8 cellular contexts compared by ENCODE assay signal in genomic region chr7:76302299-76303056, GRCh38. TPM values are rescaled to one million over a fixed set of nuclear protein-coding genes. Genes with fewer than 3 reads are reported as not detected.
DNase-seq lines count a peak whose midpoint lies in the region; ATAC-seq, FAIRE-seq and TF ChIP-seq lines count a peak whose summit lies in the region.

Gene HSPB1, plus strand, starts transcription at chr7:76302673. Its CDS starts 40 bp downstream, at chr7:76302713.

- no peaks in the 10 kb centered on the region for H3K9me3 ChIP-seq in fibroblast of lung (ENCODE audit: control insufficient read depth, insufficient read depth, low read depth, low read length)

- H3K4me1 Mint-ChIP-seq in activated T-helper 2 cell treated with anti-CD3 and anti-CD28 coated beads, Interferon-gamma antibody, Interleukin-2, Interleukin-4, amounts not matched to agents 10 μg/mL and 5 μg/mL and 100 μg/mL, durations not matched to agents 14 hours and 24 hours and 36 hours (ENCODE audit: low read depth), result peaks cover 16% of the 10 kb centered on the region

- H3K9me3 Mint-ChIP-seq in activated T-helper 2 cell treated with anti-CD3 and anti-CD28 coated beads, Interferon-gamma antibody, Interleukin-2, Interleukin-4, amounts not matched to agents 10 μg/mL and 5 μg/mL and 100 μg/mL, durations not matched to agents 14 hours and 24 hours and 36 hours, result no peaks in the 10 kb centered on the region

- ATAC-seq in GM19468 (IDR thresholded peaks at IDR 0.05; ENCODE audit: extremely low read depth, unreplicated experiment), result peak; percentile 42

- peak within 1 kb of the TSS; percentile 73 for H3K27ac ChIP-seq in fibroblast of lung (ENCODE audit: insufficient read depth, low read length)
- peak within 1 kb of the TSS; percentile 91 for H3K27ac ChIP-seq in substantia nigra (ENCODE audit: low read depth, low read length, poor library complexity, severe bottlenecking)

- DNase-seq in CD1c-positive myeloid dendritic cell (ENCODE audit: extremely low spot score) (peak; percentile 83), RCC 7860 (ENCODE audit: low spot score) (peak; percentile 93), fibroblast of lung (ENCODE audit: low read depth in 2 of 2) (peak; percentile 89), myocyte (ENCODE audit: low read depth) (peak; percentile 99), substantia nigra (lab: John Stamatoyannopoulos, UW) (peak in 48 of 49 donors; percentile 24 to 99 (median 71))
- peak; percentile 54 for DNase-seq in activated T-helper 2 cell treated with anti-CD3 and anti-CD28 coated beads, Interferon-gamma antibody, Interleukin-2, Interleukin-4, amounts not matched to agents 10 μg/mL and 5 μg/mL and 100 μg/mL, durations not matched to agents 14 hours and 24 hours and 36 hours (ENCODE audit: low spot score)

- H3K4me3 Mint-ChIP-seq in activated T-helper 2 cell treated with anti-CD3 and anti-CD28 coated beads, Interferon-gamma antibody, Interleukin-2, Interleukin-4, amounts not matched to agents 10 μg/mL and 5 μg/mL and 100 μg/mL, durations not matched to agents 14 hours and 24 hours and 36 hours (ENCODE audit: low read depth), result peak within 1 kb of the TSS; percentile 88

- no peak for TF ChIP-seq RAD21 in Ishikawa (IDR thresholded peaks at IDR 0.05; ENCODE audit: low read depth)

- peak within 1 kb of the TSS; percentile 79 for H3K27ac Mint-ChIP-seq in activated T-helper 2 cell treated with anti-CD3 and anti-CD28 coated beads, Interferon-gamma antibody, Interleukin-2, Interleukin-4, amounts not matched to agents 10 μg/mL and 5 μg/mL and 100 μg/mL, durations not matched to agents 14 hours and 24 hours and 36 hours

- peaks cover 3% of the 10 kb centered on the region for H3K27me3 Mint-ChIP-seq in activated T-helper 2 cell treated with anti-CD3 and anti-CD28 coated beads, Interferon-gamma antibody, Interleukin-2, Interleukin-4, amounts not matched to agents 10 μg/mL and 5 μg/mL and 100 μg/mL, durations not matched to agents 14 hours and 24 hours and 36 hours (ENCODE audit: low read depth)

- peak within 1 kb of the TSS; percentile 60 to 97 (median 71) for H3K4me3 ChIP-seq in fibroblast of lung (replicated peaks in 1 of 4; ENCODE audit: control extremely low read depth in 1 of 4, insufficient read depth in 1 of 4, low read depth in 3 of 4, low read length in 4 of 4)

- H2AFZ ChIP-seq in fibroblast of lung (ENCODE audit: low read length), result peak within 1 kb of the TSS; percentile 94

- TF ChIP-seq EP300 in Ishikawa (IDR thresholded peaks at IDR 0.05; ENCODE audit: borderline replicate concordance), result no peak

- no peak for TF ChIP-seq CTCF in fibroblast of lung (conservative IDR thresholded peaks at IDR 0.05 in 1 of 2, IDR thresholded peaks at IDR 0.05 in 1 of 2; ENCODE audit: low read depth in 1 of 2, low read length in 2 of 2)

- H4K20me1 ChIP-seq in fibroblast of lung (ENCODE audit: control insufficient read depth, extremely low read depth, insufficient read depth, low read length), result no peaks in the 10 kb centered on the region

- H3K36me3 Mint-ChIP-seq in activated T-helper 2 cell treated with anti-CD3 and anti-CD28 coated beads, Interferon-gamma antibody, Interleukin-2, Interleukin-4, amounts not matched to agents 10 μg/mL and 5 μg/mL and 100 μg/mL, durations not matched to agents 14 hours and 24 hours and 36 hours (ENCODE audit: low read depth), result peaks cover 12% of the 10 kb centered on the region

- H3K36me3 ChIP-seq in fibroblast of lung (ENCODE audit: control insufficient read depth, insufficient read depth, low read length), result peaks cover 3% of the 10 kb centered on the region

- H3K27me3 ChIP-seq in fibroblast of lung (ENCODE audit: control insufficient read depth, insufficient read depth, low read length), result no peaks in the 10 kb centered on the region

- H3K4me1 ChIP-seq in fibroblast of lung (ENCODE audit: control insufficient read depth, extremely low read depth, insufficient read depth, low read length), result peaks cover 10% of the 10 kb centered on the region

- intact Hi-C loops in activated T-helper 2 cell treated with anti-CD3 and anti-CD28 coated beads, Interferon-gamma antibody, Interleukin-2, Interleukin-4, amounts not matched to agents 10 μg/mL and 5 μg/mL and 100 μg/mL, durations not matched to agents 14 hours and 24 hours and 36 hours (cut with micrococcal nuclease), result loop anchor here (1.0 kb wide), 1 partner anchor 12 kb away; no protein-coding TSS in a partner anchor

- peak; percentile 85 for FAIRE-seq in RCC 7860 (lab: Jason Lieb, UNC)

- H3K4me2 ChIP-seq in fibroblast of lung (ENCODE audit: extremely low read depth, insufficient read depth, low read length), result peak within 1 kb of the TSS; percentile 79

- peak within 1 kb of the TSS; percentile 93 for H3K9ac ChIP-seq in fibroblast of lung (ENCODE audit: insufficient read depth, low read length)

- H3K79me2 ChIP-seq in fibroblast of lung (ENCODE audit: control insufficient read depth, insufficient read depth, low read length), result peaks cover 12% of the 10 kb centered on the region

TF ChIP-seq in Ishikawa, 13 proteins besides CTCF, POLR2A, EP300 and RAD21:
- TF ChIP-seq ZBTB7A (IDR thresholded peaks at IDR 0.05; ENCODE audit: low read depth), result peak; percentile 99; the same call in 1 of the 2 replicates
- no peak for TF ChIP-seq FOXM1 (IDR thresholded peaks at IDR 0.05; ENCODE audit: borderline replicate concordance, low read depth)
- TF ChIP-seq CEBPB (IDR thresholded peaks at IDR 0.05), result no peak
- no peak for TF ChIP-seq CREB1 (IDR thresholded peaks at IDR 0.05; ENCODE audit: low read depth)
- no peak; the same call in 1 of the 2 replicates for TF ChIP-seq YY1 (IDR thresholded peaks at IDR 0.05; ENCODE audit: low read depth)
- peak; percentile 94 for TF ChIP-seq MAX (IDR thresholded peaks at IDR 0.05)
- TF ChIP-seq TEAD4 (IDR thresholded peaks at IDR 0.05), result no peak
- peak; percentile 87 for TF ChIP-seq NFIC (IDR thresholded peaks at IDR 0.05)
- peak; percentile 42 for TF ChIP-seq TAF1 (IDR thresholded peaks at IDR 0.05; ENCODE audit: low read depth)
- TF ChIP-seq TCF12 (IDR thresholded peaks at IDR 0.05; ENCODE audit: low read depth), result peak; percentile 67
- no peak for TF ChIP-seq USF1 (IDR thresholded peaks at IDR 0.05)
TF ChIP-seq in Ishikawa: peak in this region for 5.

RNA-seq across cellular contexts. Expression of gene HSPB1, which starts in this region (rescaled TPM):
- total RNA-seq in activated T-helper 2 cell treated with anti-CD3 and anti-CD28 coated beads, Interferon-gamma antibody, Interleukin-2, Interleukin-4, amounts not matched to agents 10 μg/mL and 5 μg/mL and 100 μg/mL, durations not matched to agents 14 hours and 24 hours and 36 hours, result 116 and 131 TPM in 2 replicates
- 36.2 and 70.0 TPM in 2 replicates for total RNA-seq in fibroblast of lung
- polyA plus RNA-seq in fibroblast of lung, result 234 and 235 TPM in 2 replicates
- polyA plus RNA-seq in fibroblast of lung (2012), result 950 and 998 TPM in 2 replicates
- 199 and 349 TPM in 2 replicates for polyA minus RNA-seq in fibroblast of lung (ENCODE audit: low replicate concordance)
- 702 and 809 TPM in 2 replicates for total RNA-seq in myocyte
- 2,326 TPM for polyA plus RNA-seq in myocyte (2012)

Comparison
In these comparisons a context has a peak if more than half of its experiments do, and no peak if none do; other contexts are left out.
1. Peak in every context shown above with its lines: DNase-seq, ATAC-seq, H3K4me3 ChIP-seq and H3K27ac ChIP-seq.